8 cellular contexts compared by ENCODE assay signal in genomic region chr1:228082260-228082974, GRCh38. TPM values are rescaled to one million over a fixed set of nuclear protein-coding genes. Genes with fewer than 3 reads are reported as not detected.
DNase-seq lines count a peak whose midpoint lies in the region; ATAC-seq and TF ChIP-seq lines count a peak whose summit lies in the region.

ARF1 (plus strand) TSS chr1:228082708; CDS start chr1:228097115, 14,407 bp downstream.

- peaks cover 0 to 45% (median 20%) of the 10 kb centered on the region in 4 donors for H3K4me1 ChIP-seq in right lobe of liver

- intact Hi-C loops in right lobe of liver (cut with DNase I) = no loop called here

- H3K27ac ChIP-seq in C4-2B (peak within 1 kb of the TSS; percentile 99), right lobe of liver (peak within 1 kb of the TSS; percentile 100)

- ATAC-seq in GM19397 (IDR thresholded peaks at IDR 0.05; ENCODE audit: unreplicated experiment) (peak; percentile 79), HG03565 (IDR thresholded peaks at IDR 0.05; ENCODE audit: unreplicated experiment) (peak; percentile 69), right lobe of liver (peak; percentile 89 to 95 (median 92))

- H3K27me3 ChIP-seq in right lobe of liver = no peaks in the 10 kb centered on the region

- H3K9me3 ChIP-seq in right lobe of liver = no peaks in the 10 kb centered on the region

- peak; percentile 88 for TF ChIP-seq POLR2A in right lobe of liver (IDR thresholded peaks at IDR 0.05)

- H3K4me3 ChIP-seq in right lobe of liver = peak within 1 kb of the TSS; percentile 82 to 99 (median 98)

- H3K36me3 ChIP-seq in right lobe of liver = no peaks in the 10 kb centered on the region

- WGBS in right lobe of liver (ENCODE audit: insufficient coverage, low coverage, low lambda C conversion rate, missing lambda C conversion rate) = no CpG with 5 or more reads among the region's 89 CpGs

- DNase-seq in NCI-H774 (lab: John Stamatoyannopoulos, UW) = peak; percentile 97
- peak; percentile 80 to 86 for DNase-seq in activated CD4-positive, alpha-beta T cell treated with anti-CD3 and anti-CD28 coated beads, Interleukin-2, amount 50 U/mL, for 4 hours
- DNase-seq in dermis blood vessel endothelial cell = peak; percentile 96
- DNase-seq in right lobe of liver = peak; percentile 94 to 95 (median 95)
- peak; percentile 89 for DNase-seq in stimulated activated CD4-positive, alpha-beta T cell treated with anti-CD3 and anti-CD28 coated beads, Interleukin-4, amount 100 ng/mL, for 24 hours

- no peak for TF ChIP-seq CTCF in C4-2B (conservative IDR thresholded peaks at IDR 0.05)
- peak in 2 of 4 donors; percentile 18 to 43 for TF ChIP-seq CTCF in right lobe of liver (IDR thresholded peaks at IDR 0.05)

RNA-seq across cellular contexts. Expression of gene ARF1, which starts in this region (rescaled TPM):
- total RNA-seq in dermis blood vessel endothelial cell (264 and 393 TPM in 2 replicates), right lobe of liver (100 to 1,000 TPM; 143 to 261 (median 193) TPM)

Comparison
In these comparisons a context has a peak if more than half of its experiments do, and no peak if none do; other contexts are left out.
1. Peak in every context shown above with its lines: DNase-seq, ATAC-seq, H3K4me3 ChIP-seq and H3K27ac ChIP-seq.